8 cellular contexts compared by ENCODE assay signal in the genomic region with DNA sequence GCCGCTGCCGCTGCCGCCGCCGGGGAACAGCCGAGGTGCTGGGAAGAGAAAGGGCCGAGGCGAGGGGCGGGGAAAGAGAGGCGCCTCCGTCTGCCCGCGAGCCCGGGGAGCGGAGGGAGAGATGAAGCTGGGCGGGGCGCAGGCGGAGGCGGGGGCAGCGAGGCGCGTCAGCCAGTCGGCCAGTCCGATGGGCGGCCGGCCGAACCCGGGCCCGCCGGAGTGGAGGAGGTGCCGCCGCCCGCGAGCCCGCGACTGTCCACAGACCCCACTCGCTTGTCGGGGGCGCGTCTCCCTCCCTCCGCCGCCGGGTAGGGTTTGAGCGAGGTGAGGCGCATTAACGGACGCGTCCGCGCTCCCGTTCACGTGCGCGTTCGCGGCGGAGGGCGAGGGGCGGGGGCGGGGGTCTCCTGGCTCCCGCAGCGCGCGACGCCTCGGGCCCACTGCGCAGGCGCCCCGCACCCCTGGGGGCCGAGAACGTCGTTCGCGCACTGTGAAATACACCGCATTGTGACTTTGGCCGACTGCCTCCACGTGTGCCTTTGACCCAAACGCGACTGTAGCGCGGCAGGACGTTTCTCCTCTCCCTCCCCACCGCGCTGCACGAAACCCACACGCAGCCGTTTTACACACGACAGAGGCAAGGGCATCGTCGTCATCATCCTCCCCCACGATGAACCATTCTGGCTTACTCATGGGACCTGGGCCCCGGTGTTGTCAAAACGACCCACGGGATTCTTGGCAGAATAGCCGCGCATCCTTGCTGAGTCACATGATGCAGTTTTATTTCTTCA. TPM values are rescaled to one million over a fixed set of nuclear protein-coding genes. Genes with fewer than 3 reads are reported as not detected.
A peak's percentile ranks its signal among the peaks of the same experiment; 100 is the strongest.
DNase-seq lines count a peak whose midpoint lies in the region; ATAC-seq, FAIRE-seq and TF ChIP-seq lines count a peak whose summit lies in the region.

A gene (minus strand): TSS at position 92 of the 791 bp plus-strand sequence. CDS start 148 bp downstream, outside the sequence.

- TF ChIP-seq CTCF in mammary epithelial cell (conservative IDR thresholded peaks at IDR 0.05 in 1 of 2, IDR thresholded peaks at IDR 0.05 in 1 of 2; ENCODE audit: extremely low read depth in 1 of 2, insufficient read depth in 1 of 2, low read depth in 1 of 2, low read length in 2 of 2) (no peak), keratinocyte (optimal IDR thresholded peaks at IDR 0.05 in 1 of 3, IDR thresholded peaks at IDR 0.05 in 1 of 3, conservative IDR thresholded peaks at IDR 0.05 in 1 of 3; ENCODE audit: extremely low read depth in 1 of 3, insufficient read depth in 2 of 3, low read length in 3 of 3) (no peak), PC-9 (conservative IDR thresholded peaks at IDR 0.05) (no peak)

- H4K20me1 ChIP-seq in mammary epithelial cell (ENCODE audit: insufficient read depth, low read length) (no peaks in the 10 kb centered on the region), keratinocyte (ENCODE audit: control insufficient read depth, extremely low read depth, insufficient read depth, low read length) (no peaks in the 10 kb centered on the region), PC-9 (ENCODE audit: insufficient read depth) (no peaks in the 10 kb centered on the region)

- CTCF ChIA-PET in mammary epithelial cell (lab: Charles Lee; ENCODE audit: low non-redundant PET): no interaction called here
- CTCF ChIA-PET in PC-9 (lab: Charles Lee): no interaction called here

- no peaks in the 10 kb centered on the region for H3F3A ChIP-seq in PC-9 (ENCODE audit: insufficient read depth, low read depth)

- H3K9me2 ChIP-seq in PC-9 (ENCODE audit: insufficient read depth): no peaks in the 10 kb centered on the region

- H3K27me3 ChIP-seq in mammary epithelial cell (ENCODE audit: insufficient read depth, low read length) (no peaks in the 10 kb centered on the region), keratinocyte (ENCODE audit: control insufficient read depth, extremely low read depth, insufficient read depth, low read length) (no peaks in the 10 kb centered on the region), PC-9 (ENCODE audit: insufficient read depth, low read depth) (no peaks in the 10 kb centered on the region)

- H3K4me1 ChIP-seq in mammary epithelial cell (ENCODE audit: insufficient read depth, low read length): no peaks in the 10 kb centered on the region
- H3K4me1 ChIP-seq in keratinocyte (ENCODE audit: control insufficient read depth, extremely low read depth, insufficient read depth, low read length): no peaks in the 10 kb centered on the region
- no peaks in the 10 kb centered on the region for H3K4me1 ChIP-seq in PC-9 (replicated peaks; ENCODE audit: insufficient read depth)

- H2AFZ ChIP-seq in mammary epithelial cell (ENCODE audit: low read depth, low read length) (peak within 1 kb of the TSS; percentile 86), keratinocyte (ENCODE audit: control insufficient read depth, low read length) (peak within 1 kb of the TSS; percentile 66), PC-9 (no peak within 1 kb of the TSS)

- peaks cover 4% of the 10 kb centered on the region for H3K4me1 Mint-ChIP-seq in T-helper 17 cell

- POLR2A ChIA-PET in PC-9 (lab: Charles Lee; ENCODE audit: unreplicated experiment): no interaction called here

- H3K4me3 ChIP-seq in mammary epithelial cell (replicated peaks in 1 of 3; ENCODE audit: insufficient read depth in 1 of 3, low read depth in 2 of 3, low read length in 3 of 3) (peak within 1 kb of the TSS; percentile 34 to 68 (median 57)), keratinocyte (ENCODE audit: control insufficient read depth in 2 of 3, extremely low read depth in 1 of 3, insufficient read depth in 2 of 3, low read depth in 1 of 3, low read length in 3 of 3) (peak within 1 kb of the TSS; percentile 43 to 64 (median 61)), PC-9 (no peak within 1 kb of the TSS)

- H3K9ac ChIP-seq in mammary epithelial cell (ENCODE audit: insufficient read depth, low read length) (peak within 1 kb of the TSS; percentile 61), keratinocyte (ENCODE audit: control insufficient read depth, extremely low read depth, insufficient read depth, low read length) (peak within 1 kb of the TSS; percentile 47)

- peaks cover 6% of the 10 kb centered on the region for H3K27me3 Mint-ChIP-seq in T-helper 17 cell

- intact Hi-C loops in mammary epithelial cell (cut with micrococcal nuclease) (no loop called here), PC-9 (cut with micrococcal nuclease; ENCODE audit: unreplicated experiment) (no loop called here)

- H3K79me2 ChIP-seq in mammary epithelial cell (ENCODE audit: insufficient read depth, low read length) (peaks cover 25% of the 10 kb centered on the region), keratinocyte (ENCODE audit: control insufficient read depth, insufficient read depth, low read length) (no peaks in the 10 kb centered on the region), PC-9 (ENCODE audit: low read depth) (no peaks in the 10 kb centered on the region)

- H3K9me3 ChIP-seq in T-helper 17 cell (ENCODE audit: control insufficient read depth, low read length, poor library complexity, severe bottlenecking) (no peaks in the 10 kb centered on the region), mammary epithelial cell (replicated peaks; ENCODE audit: insufficient read depth, low read length) (peaks cover 6% of the 10 kb centered on the region), keratinocyte (ENCODE audit: control insufficient read depth, low read depth, low read length) (no peaks in the 10 kb centered on the region), PC-9 (ENCODE audit: insufficient read depth, low read depth) (no peaks in the 10 kb centered on the region)

- H3K9me1 ChIP-seq in keratinocyte (ENCODE audit: control insufficient read depth, extremely low read depth, insufficient read depth, low read length): no peaks in the 10 kb centered on the region

- H3K36me3 Mint-ChIP-seq in T-helper 17 cell (ENCODE audit: low read depth): no peaks in the 10 kb centered on the region

- H3K36me3 ChIP-seq in mammary epithelial cell (ENCODE audit: insufficient read depth, low read length): no peaks in the 10 kb centered on the region
- H3K36me3 ChIP-seq in keratinocyte (ENCODE audit: control insufficient read depth in 2 of 2, extremely low read depth in 1 of 2, insufficient read depth in 2 of 2, low read length in 2 of 2): no peaks in the 10 kb centered on the region
- no peaks in the 10 kb centered on the region for H3K36me3 ChIP-seq in PC-9 (ENCODE audit: low read depth)

- H3K27ac ChIP-seq in mammary epithelial cell (ENCODE audit: insufficient read depth, low read depth, low read length) (peak within 1 kb of the TSS; percentile 49), keratinocyte (ENCODE audit: control insufficient read depth, insufficient read depth, low read length) (no peak within 1 kb of the TSS), PC-9 (no peak within 1 kb of the TSS)

- no peak within 1 kb of the TSS for H3K27ac Mint-ChIP-seq in T-helper 17 cell

- in situ Hi-C loops in mammary epithelial cell (cut with MboI; ENCODE audit: low sequenced_read_pairs in 2 of 2): no loop called here

- H3K4me3 Mint-ChIP-seq in T-helper 17 cell: peak within 1 kb of the TSS; percentile 89

- H3K4me2 ChIP-seq in mammary epithelial cell (ENCODE audit: insufficient read depth, low read depth, low read length) (peak within 1 kb of the TSS; percentile 88), keratinocyte (ENCODE audit: control insufficient read depth, extremely low read depth, insufficient read depth, low read depth, low read length) (peak within 1 kb of the TSS; percentile 73), PC-9 (no peak within 1 kb of the TSS)

- BruUV-seq in mammary epithelial cell (replicated peaks; lab: Mats Ljungman, UMichigan) (no TSS peak), PC-9 (replicated peaks; lab: Mats Ljungman, UMichigan) (no TSS peak)

- peak; percentile 72 for ATAC-seq in HG03025 (IDR thresholded peaks at IDR 0.05; ENCODE audit: low FRiP score, unreplicated experiment)
- peak; percentile 72 for ATAC-seq in T-helper 17 cell
- ATAC-seq in HG03159 (IDR thresholded peaks at IDR 0.05; ENCODE audit: unreplicated experiment): no peak

- no peak for FAIRE-seq in keratinocyte (lab: Jason Lieb, UNC)

- WGBS in mammary epithelial cell (ENCODE audit: low coverage, missing lambda C conversion rate): 26% methylated on average over 30 of the region's 96 CpGs

- DNase-seq in DMS153 (lab: John Stamatoyannopoulos, UW) (peak; percentile 4), T-helper 17 cell (peak in 2 of 3 donors; percentile 5 to 12), mammary epithelial cell (peak; percentile 71), keratinocyte (ENCODE audit: low read depth, low spot score) (no peak), PC-9 (no peak)
- peak in 3 of 4 experiments; percentile 18 to 32 (median 21) for DNase-seq in stimulated activated CD4-positive, alpha-beta T cell treated with anti-CD3 and anti-CD28 coated beads, Interleukin-1b, Interleukin-23, amount 100 ng/mL, for 24 hours (ENCODE audit: low read depth in 4 of 4, low spot score in 1 of 4)

- dilution Hi-C loops in mammary epithelial cell (cut with HindIII; ENCODE audit: low sequenced_read_pairs): no loop called here
- dilution Hi-C loops in keratinocyte (cut with MboI; ENCODE audit: extremely low pct_ligation_motif_present, low sequenced_read_pairs): no loop called here

RNA-seq across cellular contexts. Expression of the gene that starts here (rescaled TPM):
- total RNA-seq in T-helper 17 cell: under 1 TPM; 0.44 to 0.57 TPM
- total RNA-seq in mammary epithelial cell: 10 to 100 TPM; 13.6 to 14.3 TPM
- polyA plus RNA-seq in mammary epithelial cell: 13.6 TPM
- 12.6 TPM for polyA minus RNA-seq in mammary epithelial cell
- 13.6 to 18.4 TPM (median 14.0 TPM) in 3 replicates for polyA plus RNA-seq in keratinocyte
- 1.4 TPM for polyA plus RNA-seq in keratinocyte (2011; ENCODE audit: low read depth)
- polyA plus RNA-seq in keratinocyte (2011; cell fraction: cytosol; rRNA removed): 11.8 and 21.8 TPM in 2 replicates
- polyA plus RNA-seq in keratinocyte (2011; cell fraction: nucleus; rRNA removed): 8.0 and 9.6 TPM in 2 replicates
- 4.3 and 9.5 TPM in 2 replicates for polyA plus RNA-seq in keratinocyte (2012; ENCODE audit: low replicate concordance)
- polyA minus RNA-seq in keratinocyte: 6.7 to 12.0 TPM (median 10.4 TPM) in 3 replicates
- 5.9 TPM for polyA minus RNA-seq in keratinocyte (2011; cell fraction: cytosol; rRNA and poly(A)+ RNA removed)
- polyA minus RNA-seq in keratinocyte (2011; cell fraction: nucleus; rRNA and poly(A)+ RNA removed): 3.2 and 6.0 TPM in 2 replicates
- not detected in 2 replicates for total RNA-seq in PC-9 (2021)

Comparison
In these comparisons a context has a peak if more than half of its experiments do, and no peak if none do; other contexts are left out.
1. RNA of the gene that starts here (total RNA-seq): 13.6 to 14.3 TPM in mammary epithelial cell; 0.44 to 0.57 TPM in T-helper 17 cell and not detected in PC-9; every median in the first group is over 4 times any median in the second.
2. Peak in DNase-seq and ATAC-seq in T-helper 17 cell; RNA of the gene not detected or under 1 TPM.
3. DNase-seq: peak in DMS153 (single experiment), mammary epithelial cell (single experiment) and stimulated activated CD4-positive, alpha-beta T cell treated with anti-CD3 and anti-CD28 coated beads, Interleukin-1b, Interleukin-23, amount 100 ng/mL, for 24 hours (3 of 4); none in keratinocyte (single experiment) and PC-9 (0 of 2).